Comparison of ENCODE assay signal across 11 cellular contexts in the genomic region with DNA sequence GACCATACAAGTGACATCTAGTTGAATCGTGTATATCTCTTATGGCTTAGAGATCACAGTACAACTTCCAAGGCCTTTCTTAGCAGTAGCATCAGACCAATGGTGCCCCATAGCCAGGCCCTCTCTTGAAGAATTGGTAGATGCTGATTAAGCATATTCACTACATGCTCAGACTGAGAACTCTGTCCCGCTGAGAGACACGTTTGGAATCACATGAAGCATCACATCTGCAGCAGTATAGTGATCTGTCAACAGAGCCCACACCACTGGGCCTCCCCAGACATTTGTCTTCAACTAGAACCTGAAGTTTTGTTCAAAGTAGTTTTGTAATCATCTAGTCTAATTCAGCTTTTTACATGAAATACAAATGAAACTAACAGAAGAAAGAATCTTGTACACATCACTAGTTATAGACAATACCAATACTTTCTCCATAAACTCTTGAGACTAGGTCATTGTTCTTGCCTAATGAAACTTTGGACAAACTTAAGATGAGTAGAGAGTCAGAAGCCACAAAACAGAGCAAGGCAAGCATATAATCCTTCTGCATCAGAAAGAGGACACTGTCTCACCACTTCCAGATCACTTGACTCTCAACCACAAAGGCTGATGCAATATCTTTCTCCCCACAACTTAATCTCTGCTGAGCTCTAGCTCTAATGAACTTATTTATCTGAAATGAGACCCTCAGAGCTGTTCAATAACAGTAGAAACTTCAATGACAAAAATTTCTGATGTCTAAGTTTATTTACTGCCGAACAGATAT.
A peak's percentile ranks its signal among the peaks of the same experiment; 100 is the strongest.
DNase-seq lines count a peak whose midpoint lies in the region; ATAC-seq, FAIRE-seq and TF ChIP-seq lines count a peak whose summit lies in the region.
"Had no signal": no experiment of that assay in that cellular context is flagged by ENCODE, and none has a peak within 500 bp of the region (broad histone marks: within the 10 kb centered on the region; RNA-seq: fewer than 3 reads in every experiment).

No MANE protein-coding gene starts in this region.

- DNase-seq in HepG2 (ENCODE audit: low spot score) (no peak), right lobe of liver (no peak), NCI-H226 (peak; percentile 44), cardiac fibroblast (ENCODE audit: low read depth in 2 of 2) (peak; percentile 67 to 76), stromal cell of bone marrow (ENCODE audit: low read depth) (peak; percentile 78), NCI-H187 (lab: John Stamatoyannopoulos, UW) (no peak), WERI-Rb-1 (no peak), LoVo (ENCODE audit: low spot score) (no peak)
- DNase-seq: CD4-positive, alpha-beta memory T cell; dorsolateral prefrontal cortex; left cardiac atrium had no signal

- POLR2A ChIA-PET in HepG2 (lab: Yijun Ruan, JAX), result no interaction called here

- H3K4me1 ChIP-seq in HepG2 (ENCODE audit: insufficient read depth, low read length) (no peaks in the 10 kb centered on the region), right lobe of liver (no peaks in the 10 kb centered on the region)

- H3K4me3 ChIP-seq in HepG2 (replicated peaks in 1 of 3; ENCODE audit: insufficient read depth in 1 of 3, low read depth in 2 of 3, low read length in 3 of 3) (no peak overlapping the region), right lobe of liver (no peak overlapping the region), cardiac fibroblast (replicated peaks in 1 of 2; ENCODE audit: low read depth in 2 of 2, low read length in 2 of 2) (no peak overlapping the region), WERI-Rb-1 (ENCODE audit: low read depth, low read length) (no peak overlapping the region)
- H3K4me3 ChIP-seq: dorsolateral prefrontal cortex had no signal

- H3K27ac ChIP-seq in HepG2 (ENCODE audit: extremely low read length, insufficient read depth, low read length), result no peak overlapping the region
- H3K27ac ChIP-seq in right lobe of liver, result no peak overlapping the region
- no peak overlapping the region for H3K27ac ChIP-seq in WERI-Rb-1
- H3K27ac ChIP-seq: dorsolateral prefrontal cortex had no signal

- CTCF ChIA-PET in HepG2 (lab: Yijun Ruan, JAX; ENCODE audit: low intra/inter-chr PET ratio, low total read pairs), result no interaction called here

- no peak for FAIRE-seq in HepG2 (lab: Jason Lieb, UNC)

- H3K9me3 ChIP-seq in HepG2 (ENCODE audit: low read length) (peaks cover 6% of the 10 kb centered on the region; the same call in 1 of the 2 replicates), right lobe of liver (no peaks in the 10 kb centered on the region), WERI-Rb-1 (ENCODE audit: severe bottlenecking) (no peaks in the 10 kb centered on the region)

- intact Hi-C loops in HepG2 (cut with micrococcal nuclease; ENCODE audit: unreplicated experiment), result no loop called here
- intact Hi-C loops in right lobe of liver (cut with DNase I), result no loop called here

- no peak for TF ChIP-seq RAD21 in HepG2 (CRISPR knock-in tag; IDR thresholded peaks at IDR 0.05)

- WGBS in HepG2 (ENCODE audit: low lambda C conversion rate), result under 1% methylated on average over 4 of the region's 4 CpGs
- WGBS in right lobe of liver (ENCODE audit: insufficient coverage, low coverage, low lambda C conversion rate, missing lambda C conversion rate), result 46% methylated on average over 4 of the region's 4 CpGs

- no peak overlapping the region for H3K9ac ChIP-seq in HepG2 (ENCODE audit: insufficient read depth, low read depth, low read length)

- TF ChIP-seq CTCF in HepG2 (CRISPR knock-in tag; IDR thresholded peaks at IDR 0.05) (no peak), right lobe of liver (IDR thresholded peaks at IDR 0.05) (no peak), cardiac fibroblast (IDR thresholded peaks at IDR 0.05; ENCODE audit: low read depth, low read length) (no peak), WERI-Rb-1 (IDR thresholded peaks at IDR 0.05; ENCODE audit: low read depth, low read length) (no peak)

- H3K4me2 ChIP-seq in HepG2 (ENCODE audit: low read depth, low read length), result no peak overlapping the region

- ATAC-seq in HepG2 (no peak), right lobe of liver (no peak)

- no peak for TF ChIP-seq EP300 in HepG2 (IDR thresholded peaks at IDR 0.05; ENCODE audit: low read depth in 2 of 2, low read length in 2 of 2)
- no peak for TF ChIP-seq EP300 in HepG2 (CRISPR knock-in tag; IDR thresholded peaks at IDR 0.05; ENCODE audit: borderline replicate concordance)

- H3K36me3 ChIP-seq in HepG2 (replicated peaks in 1 of 2; ENCODE audit: control insufficient read depth in 1 of 2, insufficient read depth in 2 of 2, low read length in 2 of 2) (no peaks in the 10 kb centered on the region), right lobe of liver (no peaks in the 10 kb centered on the region), WERI-Rb-1 (no peaks in the 10 kb centered on the region)

- no peaks in the 10 kb centered on the region for H3K79me2 ChIP-seq in HepG2 (ENCODE audit: insufficient read depth, low read length)

- in situ Hi-C loops in HepG2 (cut with HindIII; ENCODE audit: extremely low pct_ligation_motif_present, low pct_unique_long_range_greater_than_20kb), result no loop called here

- H3K27me3 ChIP-seq in HepG2 (ENCODE audit: control insufficient read depth in 1 of 2, insufficient read depth in 2 of 2, low read length in 2 of 2), result no peaks in the 10 kb centered on the region
- no peaks in the 10 kb centered on the region for H3K27me3 ChIP-seq in right lobe of liver
- no peaks in the 10 kb centered on the region for H3K27me3 ChIP-seq in WERI-Rb-1 (ENCODE audit: insufficient read depth, low read depth, severe bottlenecking)

- no peaks in the 10 kb centered on the region for H4K20me1 ChIP-seq in HepG2 (ENCODE audit: insufficient read depth, low read length)

- no peak overlapping the region for H2AFZ ChIP-seq in HepG2 (ENCODE audit: low read length)

- BruUV-seq in HepG2 (replicated peaks; lab: Mats Ljungman, UMichigan), result no TSS peak

- TF ChIP-seq POLR2A in HepG2 (IDR thresholded peaks at IDR 0.05; ENCODE audit: insufficient read depth in 1 of 2, low read depth in 2 of 2, low read length in 2 of 2) (no peak), right lobe of liver (IDR thresholded peaks at IDR 0.05) (no peak)

TF ChIP-seq in HepG2, 621 proteins besides CTCF, POLR2A, EP300 and RAD21:
- no peak for TF ChIP-seq ZNF674 (CRISPR knock-in tag; IDR thresholded peaks at IDR 0.05; ENCODE audit: low read depth)
- TF ChIP-seq MAFF (IDR thresholded peaks at IDR 0.05; ENCODE audit: low read depth, low read length), result peak; percentile 50; the same call in 1 of the 2 replicates
- no peak for TF ChIP-seq KAT7 (CRISPR knock-in tag; IDR thresholded peaks at IDR 0.05; ENCODE audit: borderline replicate concordance)
- peak; percentile 63 to 79 for TF ChIP-seq MAFK (conservative IDR thresholded peaks at IDR 0.05 in 1 of 2, IDR thresholded peaks at IDR 0.05 in 1 of 2; ENCODE audit: low read length in 2 of 2)
- TF ChIP-seq KDM4B (CRISPR knock-in tag; IDR thresholded peaks at IDR 0.05), result no peak
- TF ChIP-seq, protein P1, sequence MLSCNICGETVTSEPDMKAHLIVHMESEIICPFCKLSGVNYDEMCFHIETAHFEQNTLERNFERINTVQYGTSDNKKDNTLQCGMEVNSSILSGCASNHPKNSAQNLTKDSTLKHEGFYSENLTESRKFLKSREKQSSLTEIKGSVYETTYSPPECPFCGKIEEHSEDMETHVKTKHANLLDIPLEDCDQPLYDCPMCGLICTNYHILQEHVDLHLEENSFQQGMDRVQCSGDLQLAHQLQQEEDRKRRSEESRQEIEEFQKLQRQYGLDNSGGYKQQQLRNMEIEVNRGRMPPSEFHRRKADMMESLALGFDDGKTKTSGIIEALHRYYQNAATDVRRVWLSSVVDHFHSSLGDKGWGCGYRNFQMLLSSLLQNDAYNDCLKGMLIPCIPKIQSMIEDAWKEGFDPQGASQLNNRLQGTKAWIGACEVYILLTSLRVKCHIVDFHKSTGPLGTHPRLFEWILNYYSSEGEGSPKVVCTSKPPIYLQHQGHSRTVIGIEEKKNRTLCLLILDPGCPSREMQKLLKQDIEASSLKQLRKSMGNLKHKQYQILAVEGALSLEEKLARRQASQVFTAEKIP (CRISPR knock-in tag; IDR thresholded peaks at IDR 0.05; ENCODE audit: borderline replicate concordance), result no peak
- no peak for TF ChIP-seq GABPB1 (CRISPR knock-in tag; IDR thresholded peaks at IDR 0.05)
TF ChIP-seq in HepG2: peak in this region for 2.

Comparison
In these comparisons a context has a peak if more than half of its experiments do, and no peak if none do; other contexts are left out.
1. DNase-seq: peak in NCI-H226 (single experiment), cardiac fibroblast (2 of 2) and stromal cell of bone marrow (single experiment); none in HepG2 (single experiment), right lobe of liver (0 of 3), NCI-H187 (0 of 2), WERI-Rb-1 (single experiment) and LoVo (single experiment).